7 cellular contexts compared by ENCODE assay signal in the genomic region with DNA sequence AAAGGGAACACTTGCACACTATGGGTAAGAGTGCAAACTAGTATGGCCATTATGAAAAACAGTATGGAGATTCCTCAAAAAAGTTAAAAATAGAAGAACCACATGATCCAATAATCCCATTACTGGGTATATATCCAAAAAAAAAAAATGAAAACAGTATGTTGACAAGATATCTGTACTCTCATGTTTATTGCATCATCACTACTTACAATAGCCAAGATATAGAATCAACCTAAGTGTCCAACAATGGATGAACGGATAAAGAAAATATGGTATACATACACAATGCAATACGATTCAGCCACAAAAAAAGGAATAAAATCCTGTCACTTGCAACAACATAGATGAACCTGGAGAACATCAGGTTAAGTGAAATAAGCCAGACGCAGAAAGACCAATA.
"Had no signal": no experiment of that assay in that cellular context is flagged by ENCODE, and none has a peak within 500 bp of the region (broad histone marks: within the 10 kb centered on the region; RNA-seq: fewer than 3 reads in every experiment).

No MANE protein-coding gene starts in this region.

- H3K4me3 ChIP-seq: GM12878 had no signal

- FAIRE-seq: G401.6, GM12878, GM12891, GM12892, GM19239 had no signal

- DNase-seq: GDM1, GF-D8 had no signal

- ATAC-seq: GM12878 had no signal
